ENCODE assay signal across 9 cellular contexts in the genomic region with DNA sequence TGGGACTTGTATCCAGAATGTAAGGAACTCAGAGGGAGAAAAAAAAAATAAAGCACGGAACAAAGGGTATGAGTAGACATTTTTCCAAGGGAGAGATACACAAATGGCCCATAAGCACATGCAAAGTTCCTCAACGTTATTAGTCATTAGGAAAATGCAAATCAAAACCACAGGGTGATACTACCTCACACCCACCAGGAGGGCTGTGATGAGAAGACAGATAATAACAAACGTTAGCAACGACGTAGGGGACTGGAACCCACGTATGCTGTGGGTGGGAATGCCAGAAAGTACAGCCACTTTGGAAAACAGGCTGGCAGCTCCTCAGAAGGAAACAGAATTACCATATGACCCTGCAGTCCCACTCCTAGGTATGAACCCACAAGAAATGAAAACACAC. TPM values are rescaled to one million over a fixed set of nuclear protein-coding genes. Genes with fewer than 3 reads are reported as not detected.
"Had no signal": no experiment of that assay in that cellular context is flagged by ENCODE, and none has a peak within 500 bp of the region (broad histone marks: within the 10 kb centered on the region; RNA-seq: fewer than 3 reads in every experiment).

No MANE protein-coding gene starts in this region.

RNA-seq across cellular contexts. Expression of a gene that starts 41.5 kb away (rescaled TPM):
- total RNA-seq: fibroblast of villous mesenchyme, left ventricle myocardium inferior, mesenteric fat pad, osteocyte, sciatic nerve, smooth muscle cell, subcutaneous adipose tissue, temporal lobe, vagina had no signal
